Comparison of ENCODE assay signal across 1 cellular context in the genomic region with DNA sequence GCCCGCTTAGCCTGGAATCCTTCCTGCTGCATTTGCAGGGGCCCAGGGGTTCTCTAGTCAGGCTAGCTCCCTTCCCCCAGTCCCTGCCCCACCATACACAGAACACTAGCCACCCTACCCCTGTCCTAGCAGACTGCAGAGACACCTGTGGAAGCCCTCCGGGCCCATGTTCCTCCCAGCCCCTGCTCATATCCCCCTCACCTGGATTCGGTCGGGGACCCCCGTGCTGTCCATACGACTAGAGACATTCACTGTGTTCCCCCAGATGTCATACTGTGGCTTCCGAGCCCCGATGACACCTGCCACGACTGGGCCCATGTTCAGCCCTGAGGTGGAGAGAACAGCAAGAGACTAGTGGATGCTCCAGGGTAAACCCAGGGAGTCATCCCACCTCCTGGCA.
TF ChIP-seq lines count a peak whose summit lies in the region.

No MANE protein-coding gene starts in this region.

TF ChIP-seq in H1, 55 proteins besides CTCF, POLR2A, EP300 and RAD21:
- TF ChIP-seq TEAD4 (IDR thresholded peaks at IDR 0.05; ENCODE audit: low read depth, low read length): no peak
- TF ChIP-seq SAP30 (IDR thresholded peaks at IDR 0.05; ENCODE audit: insufficient read depth, insufficient replicate concordance, low read length): no peak
- TF ChIP-seq SUZ12 (IDR thresholded peaks at IDR 0.05; ENCODE audit: low read length): no peak
- TF ChIP-seq ZNF274 (IDR thresholded peaks at IDR 0.05; ENCODE audit: borderline replicate concordance, extremely low read depth, low read length): no peak
- TF ChIP-seq BCL11A (IDR thresholded peaks at IDR 0.05; ENCODE audit: low read depth in 2 of 2, low read length in 2 of 2): no peak
- no peak for TF ChIP-seq RBBP5 (IDR thresholded peaks at IDR 0.05; ENCODE audit: borderline replicate concordance, low read depth, low read length)
- TF ChIP-seq TCF12 (IDR thresholded peaks at IDR 0.05; ENCODE audit: low read depth, low read length): no peak
- no peak for TF ChIP-seq HDAC2 (IDR thresholded peaks at IDR 0.05; ENCODE audit: borderline replicate concordance in 1 of 2, low read depth in 2 of 2, low read length in 2 of 2)
- no peak for TF ChIP-seq CEBPB (IDR thresholded peaks at IDR 0.05; ENCODE audit: low read depth, low read length)
- no peak for TF ChIP-seq YY1 (IDR thresholded peaks at IDR 0.05; ENCODE audit: low read depth, low read length)
- no peak for TF ChIP-seq RFX5 (IDR thresholded peaks at IDR 0.05; ENCODE audit: borderline replicate concordance, low read depth, low read length)
- no peak for TF ChIP-seq KDM5A (IDR thresholded peaks at IDR 0.05; ENCODE audit: low read length)
- no peak for TF ChIP-seq TBP (IDR thresholded peaks at IDR 0.05; ENCODE audit: low read depth, low read length)
- TF ChIP-seq SP2 (IDR thresholded peaks at IDR 0.05; ENCODE audit: low read length): no peak
- TF ChIP-seq NRF1 (IDR thresholded peaks at IDR 0.05; ENCODE audit: low read depth, low read length): no peak
- no peak for TF ChIP-seq JUN (IDR thresholded peaks at IDR 0.05; ENCODE audit: low read depth, low read length)
- no peak for TF ChIP-seq HDAC6 (IDR thresholded peaks at IDR 0.05; ENCODE audit: low read depth, low read length)
- no peak for TF ChIP-seq SRF (IDR thresholded peaks at IDR 0.05; ENCODE audit: low read depth, low read length)
- no peak for TF ChIP-seq POU5F1 (IDR thresholded peaks at IDR 0.05; ENCODE audit: low read depth, low read length)
- TF ChIP-seq SIN3A (conservative IDR thresholded peaks at IDR 0.05 in 1 of 2, IDR thresholded peaks at IDR 0.05 in 1 of 2; ENCODE audit: low read depth in 1 of 2, low read length in 2 of 2): no peak
